In the genomic region with DNA sequence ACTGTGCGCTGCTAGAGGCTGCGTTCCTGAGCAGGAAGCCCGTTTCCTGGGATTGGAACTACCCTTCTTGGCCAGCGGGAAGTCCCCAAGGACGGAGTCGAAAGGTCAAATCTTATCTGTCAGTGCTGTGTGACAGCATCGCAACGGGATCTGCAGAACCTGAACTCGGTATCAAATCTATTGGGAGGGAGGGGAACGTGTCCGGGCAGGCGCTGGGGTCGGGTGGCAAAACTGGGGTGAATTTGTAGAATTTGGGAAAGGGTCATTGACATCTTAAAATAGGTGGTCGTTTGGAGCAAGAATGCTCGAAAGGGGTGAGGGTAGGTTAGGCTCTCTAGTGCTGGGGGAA, we compare ENCODE assay signal across 9 cellular contexts. TPM values are rescaled to one million over a fixed set of nuclear protein-coding genes. Genes with fewer than 3 reads are reported as not detected.
A peak's percentile ranks its signal among the peaks of the same experiment; 100 is the strongest.
DNase-seq lines count a peak whose midpoint lies in the region; ATAC-seq and TF ChIP-seq lines count a peak whose summit lies in the region.
"Had no signal": no experiment of that assay in that cellular context is flagged by ENCODE, and none has a peak within 500 bp of the region (broad histone marks: within the 10 kb centered on the region; RNA-seq: fewer than 3 reads in every experiment).

No MANE protein-coding gene starts in this region.

- peaks cover 40% of the 10 kb centered on the region for H3K79me2 ChIP-seq in SU-DHL-6 (ENCODE audit: insufficient read depth, low read length)

- peaks cover 0 to 35% (median 0%) of the 10 kb centered on the region in 3 donors for H3K4me1 ChIP-seq in gastroesophageal sphincter

- H3K9me2 ChIP-seq in SU-DHL-6 (replicated peaks; ENCODE audit: insufficient read depth, low read length) = no peaks in the 10 kb centered on the region

- TF ChIP-seq CTCF in SU-DHL-6 (IDR thresholded peaks at IDR 0.05; ENCODE audit: insufficient read depth, low read length, poor library complexity, severe bottlenecking) = no peak
- TF ChIP-seq CTCF in gastroesophageal sphincter (IDR thresholded peaks at IDR 0.05) = no peak

- H3K36me3 ChIP-seq in SU-DHL-6 (ENCODE audit: low read length) (peaks cover 18% of the 10 kb centered on the region; the same call in 1 of the 2 replicates), gastroesophageal sphincter (no peaks in the 10 kb centered on the region)

- H3K27me3 ChIP-seq in SU-DHL-6 (ENCODE audit: low read length) = no peaks in the 10 kb centered on the region
- no peaks in the 10 kb centered on the region for H3K27me3 ChIP-seq in gastroesophageal sphincter

- H3K27ac ChIP-seq in SU-DHL-6 (ENCODE audit: low read depth, low read length) = no peak overlapping the region
- H3K27ac ChIP-seq in gastroesophageal sphincter = peak overlapping the region in 3 of 4 donors; percentile 95 to 98 (median 96)
- H3K27ac ChIP-seq in skin epidermis = peak overlapping the region in 10 of 21 experiments; percentile 21 to 99 (median 94)

- H3K4me3 ChIP-seq in SU-DHL-6 (ENCODE audit: insufficient read depth, low read length, poor library complexity, severe bottlenecking) (peak overlapping the region; percentile 76), gastroesophageal sphincter (peak overlapping the region; percentile 76 to 81), skin epidermis (peak overlapping the region; percentile 62 to 96 (median 86))

- peak overlapping the region; percentile 95 for H2AFZ ChIP-seq in SU-DHL-6 (ENCODE audit: low read depth, low read length, severe bottlenecking)

- peaks cover 19% of the 10 kb centered on the region for H4K20me1 ChIP-seq in SU-DHL-6 (ENCODE audit: low read depth, low read length)

- peak overlapping the region; percentile 91 for H3K9ac ChIP-seq in SU-DHL-6 (ENCODE audit: low read length)

- peak overlapping the region; percentile 83 for H3K4me2 ChIP-seq in SU-DHL-6 (ENCODE audit: low read depth, low read length, poor library complexity, severe bottlenecking)

- no peak for DNase-seq in stimulated activated CD4-positive, alpha-beta T cell treated with anti-CD3 and anti-CD28 coated beads, Interleukin-4, amount 100 ng/mL, for 4 hours
- DNase-seq in HT-29 (ENCODE audit: low spot score) (no peak), NCI-H526 (lab: John Stamatoyannopoulos, UW) (no peak), HPDE6-E6E7 (ENCODE audit: extremely low spot score) (no peak)

- ATAC-seq in GM21381 (IDR thresholded peaks at IDR 0.05; ENCODE audit: unreplicated experiment) (peak; percentile 0), gastroesophageal sphincter (no peak)

- H3F3A ChIP-seq in SU-DHL-6 (ENCODE audit: insufficient read depth) = peaks cover 22% of the 10 kb centered on the region

- no peak for TF ChIP-seq EP300 in gastroesophageal sphincter (IDR thresholded peaks at IDR 0.05)

- no peak for TF ChIP-seq POLR2A in gastroesophageal sphincter (IDR thresholded peaks at IDR 0.05)

- H3K9me3 ChIP-seq in SU-DHL-6 (ENCODE audit: insufficient read depth, low read length) (no peaks in the 10 kb centered on the region), gastroesophageal sphincter (no peaks in the 10 kb centered on the region)

- 7 to 11% methylated on average over 2 to 9 of the region's 15 CpGs for WGBS in gastroesophageal sphincter (ENCODE audit: low coverage in 1 of 2), 2 donors

RNA-seq across cellular contexts. Expression of gene ARPC5, which starts 0.7 kb away (rescaled TPM):
- total RNA-seq in gastroesophageal sphincter = 100 to 1,000 TPM in 2 of 4 donors, 10 to 100 TPM in 2; 66.8 to 154 (median 87.5) TPM
- 110 and 113 TPM in 2 replicates for total RNA-seq in HT-29 (2014; rRNA removed; shearing (Covaris generic))

RNA-seq across cellular contexts. Expression of gene APOBEC4, which starts 16.8 kb away (rescaled TPM):
- total RNA-seq in gastroesophageal sphincter = not detected
- not detected in 2 replicates for total RNA-seq in HT-29 (2014; rRNA removed; shearing (Covaris generic))
- total RNA-seq: LHCN-M2 had no signal

RNA-seq across cellular contexts. Expression of gene NCF2, which starts 46.0 kb away (rescaled TPM):
- total RNA-seq in gastroesophageal sphincter = 10 to 100 TPM in 2 of 4 donors, 1 to 10 TPM in 2; 3.7 to 22.0 (median 13.8) TPM
- 0.34 and 1.6 TPM in 2 replicates for total RNA-seq in HT-29 (2014; rRNA removed; shearing (Covaris generic))
